9 cellular contexts compared by ENCODE assay signal in genomic region chr9:126719677-126720435, GRCh38.
A peak's percentile ranks its signal among the peaks of the same experiment; 100 is the strongest.
DNase-seq lines count a peak whose midpoint lies in the region; ATAC-seq lines count a peak whose summit lies in the region.
"Had no signal": no experiment of that assay in that cellular context is flagged by ENCODE, and none has a peak within 500 bp of the region (broad histone marks: within the 10 kb centered on the region; RNA-seq: fewer than 3 reads in every experiment).

No MANE protein-coding gene starts in this region.

- H3K27me3 ChIP-seq in iPS-15b (ENCODE audit: control insufficient read depth, insufficient read depth, low read length) = peaks cover 23% of the 10 kb centered on the region

- H3K27ac ChIP-seq in angular gyrus (ENCODE audit: low read depth, low read length) = peak overlapping the region; percentile 54
- H3K27ac ChIP-seq: 22Rv1 had no signal

- DNase-seq in DMS 273 (lab: John Stamatoyannopoulos, UW; ENCODE audit: unreplicated experiment) = peak; percentile 80
- DNase-seq in DMS 273 treated with DMSO at 0.1 percent for 48 hours (lab: John Stamatoyannopoulos, UW) = no peak
- DNase-seq in NCI-H1048 (lab: John Stamatoyannopoulos, UW) = peak; percentile 39
- peak; percentile 10 for DNase-seq in T1000 (lab: John Stamatoyannopoulos, UW)
- peak; percentile 67 for DNase-seq in stimulated activated CD4-positive, alpha-beta T cell treated with anti-CD3 and anti-CD28 coated beads, Interleukin-12 subunit alpha, Interleukin-12 subunit beta, amount 100 ng/mL, for 4 hours

- no peaks in the 10 kb centered on the region for H3K36me3 ChIP-seq in iPS-15b (ENCODE audit: control insufficient read depth, insufficient read depth, low read length)

- no peak for ATAC-seq in HG02798 (IDR thresholded peaks at IDR 0.05; ENCODE audit: poor library complexity, unreplicated experiment)

- no peaks in the 10 kb centered on the region for H3K4me1 ChIP-seq in iPS-15b (ENCODE audit: control insufficient read depth, insufficient read depth, low read length)

- H3K9me3 ChIP-seq in iPS-15b (ENCODE audit: control insufficient read depth, insufficient read depth, low read length) = no peaks in the 10 kb centered on the region

- peak overlapping the region; percentile 3 for H3K4me3 ChIP-seq in iPS-15b (ENCODE audit: low read depth, low read length)

- H3K9ac ChIP-seq in iPS-15b (ENCODE audit: low read depth, low read length) = no peak overlapping the region
